Comparison of ENCODE assay signal across 21 cellular contexts in the genomic region with DNA sequence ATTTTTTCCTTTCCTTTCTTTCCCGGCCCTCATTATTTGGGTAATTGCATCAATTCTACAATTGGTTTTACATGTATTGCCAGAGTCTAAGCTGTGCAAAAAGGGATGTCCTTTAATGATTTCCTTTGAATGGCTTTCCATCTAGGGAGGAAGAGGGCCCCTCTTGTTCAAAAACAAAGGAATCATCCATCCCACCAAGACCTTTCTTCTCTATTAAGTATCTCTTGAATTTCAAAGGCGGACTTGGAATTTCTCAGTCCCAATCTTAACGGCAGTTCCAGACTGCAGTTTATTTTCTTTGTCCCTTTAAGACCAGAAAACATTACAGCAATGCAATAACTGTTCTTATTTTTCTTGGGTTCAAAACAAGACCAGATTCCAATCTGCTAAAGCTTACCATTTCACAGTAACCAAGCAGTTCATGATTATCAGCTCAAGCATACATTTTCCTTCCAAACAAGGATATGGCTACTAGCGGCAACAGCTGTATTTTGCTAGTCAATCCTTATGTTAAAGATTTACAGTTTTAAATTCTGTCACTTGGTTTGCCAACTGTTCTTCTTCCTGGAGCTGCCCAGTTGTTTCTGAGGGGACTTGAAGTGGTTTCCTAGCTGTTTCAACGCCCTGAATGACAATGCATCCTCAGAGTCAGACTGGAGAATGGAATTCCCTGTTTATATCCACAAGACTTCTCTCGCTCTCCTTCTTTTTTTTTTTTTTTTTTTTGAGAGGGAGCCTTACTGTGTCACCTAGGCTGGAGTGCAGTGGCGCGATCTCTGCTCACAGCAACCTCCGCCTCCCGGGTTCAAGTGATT.
DNase-seq lines count a peak whose midpoint lies in the region; ATAC-seq and TF ChIP-seq lines count a peak whose summit lies in the region.
"Had no signal": no experiment of that assay in that cellular context is flagged by ENCODE, and none has a peak within 500 bp of the region (broad histone marks: within the 10 kb centered on the region; RNA-seq: fewer than 3 reads in every experiment).

No MANE protein-coding gene starts in this region.

- peaks cover 13% of the 10 kb centered on the region for H3K27me3 Mint-ChIP-seq in activated naive CD4-positive, alpha-beta T cell treated with anti-CD3 and anti-CD28 coated beads, Interleukin-2, amount 10 ng/mL, durations not matched to agents 7 days and 5 days

- intact Hi-C loops in ascending aorta (cut with DNase I) = loop anchor here (5.0 to 10.0 kb wide), 2 partner anchors 87 to 175 kb away; a partner anchor contains a TSS

- CTCF ChIA-PET in activated naive CD4-positive, alpha-beta T cell treated with anti-CD3 and anti-CD28 coated beads, Interleukin-2, amount 10 ng/mL, durations not matched to agents 7 days and 5 days (lab: Charles Lee) = no interaction called here

- no peaks in the 10 kb centered on the region for H3K79me1 ChIP-seq in neuronal stem cell (ENCODE audit: low read depth, low read length)

- no peak overlapping the region for H2BK15ac ChIP-seq in neuronal stem cell (ENCODE audit: low read length)

- H3K9me3 Mint-ChIP-seq in activated naive CD4-positive, alpha-beta T cell treated with anti-CD3 and anti-CD28 coated beads, Interleukin-2, amount 10 ng/mL, durations not matched to agents 7 days and 5 days = no peaks in the 10 kb centered on the region
- H3K9me3 Mint-ChIP-seq: activated CD8-positive, alpha-beta T cell treated with anti-CD3 and anti-CD28 coated beads for 36 hours; activated T-cell treated with anti-CD3 and anti-CD28 coated beads, Interleukin-2, amount 50 U/mL, for 72 hours had no signal

- peak overlapping the region; percentile 77 for H2AFZ ChIP-seq in neuronal stem cell (ENCODE audit: low read length)
- H2AFZ ChIP-seq: PC-9 had no signal

- no peak overlapping the region for H3K4me3 Mint-ChIP-seq in activated naive CD4-positive, alpha-beta T cell treated with anti-CD3 and anti-CD28 coated beads, Interleukin-2, amount 10 ng/mL, durations not matched to agents 7 days and 5 days
- H3K4me3 Mint-ChIP-seq: activated CD8-positive, alpha-beta T cell treated with anti-CD3 and anti-CD28 coated beads for 36 hours; activated naive CD8-positive, alpha-beta T cell; activated T-cell treated with anti-CD3 and anti-CD28 coated beads, Interleukin-2, amount 50 U/mL, for 72 hours had no signal

- H3K36me3 ChIP-seq in ascending aorta (no peaks in the 10 kb centered on the region), neuronal stem cell (replicated peaks in 1 of 2; ENCODE audit: control insufficient read depth in 2 of 2, insufficient read depth in 2 of 2, low read length in 2 of 2) (no peaks in the 10 kb centered on the region)
- H3K36me3 ChIP-seq: left lung, sigmoid colon had no signal

- H3K27me3 ChIP-seq in ascending aorta (no peaks in the 10 kb centered on the region), neuronal stem cell (ENCODE audit: control insufficient read depth in 3 of 3, insufficient read depth in 3 of 3, low read depth in 1 of 3, low read length in 3 of 3) (no peaks in the 10 kb centered on the region)
- H3K27me3 ChIP-seq: dorsolateral prefrontal cortex, left lung, sigmoid colon had no signal

- no peaks in the 10 kb centered on the region for H3K36me3 Mint-ChIP-seq in activated naive CD4-positive, alpha-beta T cell treated with anti-CD3 and anti-CD28 coated beads, Interleukin-2, amount 10 ng/mL, durations not matched to agents 7 days and 5 days
- H3K36me3 Mint-ChIP-seq: activated naive CD8-positive, alpha-beta T cell had no signal

- H3K27ac ChIP-seq in ascending aorta (peak overlapping the region; percentile 45 to 48), neuronal stem cell (replicated peaks; ENCODE audit: low read length) (peak overlapping the region; percentile 100)
- H3K27ac ChIP-seq: left lung, sigmoid colon had no signal

- WGBS in neuronal stem cell (ENCODE audit: extremely low coverage in 2 of 2, insufficient read length in 2 of 2, insufficient replicate concordance in 1 of 2), 2 donors = no CpG with 5 or more reads among the region's 10 CpGs

- H3K4ac ChIP-seq in neuronal stem cell (ENCODE audit: low read length) = no peak overlapping the region

- no peak overlapping the region for H3K27ac Mint-ChIP-seq in activated naive CD4-positive, alpha-beta T cell treated with anti-CD3 and anti-CD28 coated beads, Interleukin-2, amount 10 ng/mL, durations not matched to agents 7 days and 5 days
- H3K27ac Mint-ChIP-seq: activated CD8-positive, alpha-beta T cell treated with anti-CD3 and anti-CD28 coated beads for 36 hours; activated naive CD8-positive, alpha-beta T cell; activated T-cell treated with anti-CD3 and anti-CD28 coated beads, Interleukin-2, amount 50 U/mL, for 72 hours had no signal

- no peaks in the 10 kb centered on the region for H3K4me1 ChIP-seq in ascending aorta
- peaks cover 11 to 23% of the 10 kb centered on the region in 2 donors for H3K4me1 ChIP-seq in neuronal stem cell (ENCODE audit: control insufficient read depth in 2 of 2, insufficient read depth in 1 of 2, low read depth in 1 of 2, low read length in 2 of 2)
- H3K4me1 ChIP-seq: left lung had no signal

- H4K8ac ChIP-seq in neuronal stem cell (ENCODE audit: low read depth, low read length) = no peak overlapping the region

- no peaks in the 10 kb centered on the region for H3K4me1 Mint-ChIP-seq in activated naive CD4-positive, alpha-beta T cell treated with anti-CD3 and anti-CD28 coated beads, Interleukin-2, amount 10 ng/mL, durations not matched to agents 7 days and 5 days

- H2BK12ac ChIP-seq in neuronal stem cell (ENCODE audit: low read length) = no peak overlapping the region

- H3K18ac ChIP-seq in neuronal stem cell (ENCODE audit: low read length) = peak overlapping the region; percentile 17

- no peak overlapping the region for H2BK120ac ChIP-seq in neuronal stem cell (ENCODE audit: low read depth, low read length)

- no peak for ATAC-seq in stimulated activated naive CD8-positive, alpha-beta T cell treated with anti-CD3 and anti-CD28 coated beads, Interleukin-15, Interleukin-2, amounts not matched to agents 100 U/mL and 50 U/mL, for 24 hours
- ATAC-seq: activated CD8-positive, alpha-beta T cell treated with anti-CD3 and anti-CD28 coated beads for 36 hours; activated T-cell treated with anti-CD3 and anti-CD28 coated beads, Interleukin-2, amount 50 U/mL, for 72 hours; HepG2; left lung; mucosa of descending colon had no signal

- DNase-seq in EH (ENCODE audit: low read depth) (peak; percentile 11), ascending aorta (ENCODE audit: low spot score in 2 of 2) (no peak), foreskin melanocyte (peak; percentile 22), neuronal stem cell (ENCODE audit: low spot score) (peak; percentile 70), NCI-H2029 (lab: John Stamatoyannopoulos, UW) (no peak), NCI-H2227 treated with DMSO at 0.1 percent for 48 hours (lab: John Stamatoyannopoulos, UW) (no peak)
- no peak for DNase-seq in activated naive CD4-positive, alpha-beta T cell treated with anti-CD3 and anti-CD28 coated beads, Interleukin-2, amount 10 ng/mL, durations not matched to agents 7 days and 5 days
- DNase-seq in stimulated activated naive CD8-positive, alpha-beta T cell treated with anti-CD3 and anti-CD28 coated beads, Interleukin-15, Interleukin-2, amounts not matched to agents 100 U/mL and 50 U/mL, for 24 hours = no peak
- DNase-seq: activated CD4-positive, CD25-positive, alpha-beta regulatory T cell; activated CD8-positive, alpha-beta T cell treated with anti-CD3 and anti-CD28 coated beads for 36 hours; activated T-cell treated with anti-CD3 and anti-CD28 coated beads, Interleukin-2, amount 50 U/mL, for 72 hours; C1 segment of cervical spinal cord; dorsolateral prefrontal cortex; GDM1; left lung; mucosa of descending colon; NCI-H82; PC-9; sigmoid colon had no signal

- H2BK5ac ChIP-seq in neuronal stem cell (ENCODE audit: low read length) = no peak overlapping the region

- no peak overlapping the region for H3K14ac ChIP-seq in neuronal stem cell (ENCODE audit: low read length)

- no peak overlapping the region for H4K91ac ChIP-seq in neuronal stem cell (ENCODE audit: low read depth, low read length, poor library complexity)

- no peak overlapping the region for H3K9ac ChIP-seq in neuronal stem cell (ENCODE audit: low read depth, low read length, poor library complexity)

- no peaks in the 10 kb centered on the region for H3K9me3 ChIP-seq in ascending aorta
- H3K9me3 ChIP-seq in neuronal stem cell (replicated peaks in 1 of 2; ENCODE audit: control insufficient read depth in 2 of 2, insufficient read depth in 1 of 2, low read depth in 1 of 2, low read length in 2 of 2) = no peaks in the 10 kb centered on the region
- H3K9me3 ChIP-seq: left lung, mucosa of descending colon, sigmoid colon had no signal

- H3K4me2 ChIP-seq in neuronal stem cell (ENCODE audit: insufficient read depth, low read length, poor library complexity, severe bottlenecking) = peak overlapping the region; percentile 40
- H3K4me2 ChIP-seq: PC-9 had no signal

- H3K23ac ChIP-seq in neuronal stem cell (ENCODE audit: low read depth, low read length, poor library complexity) = no peak overlapping the region

- H2AK5ac ChIP-seq in neuronal stem cell (ENCODE audit: low read depth, low read length) = no peak overlapping the region

- no peak for TF ChIP-seq CTCF in ascending aorta (IDR thresholded peaks at IDR 0.05)

- H3K4me3 ChIP-seq in ascending aorta (peak overlapping the region in 1 of 2 donors; percentile 50), neuronal stem cell (ENCODE audit: low read length in 2 of 2) (peak overlapping the region in 1 of 2 donors; percentile 21)
- H3K4me3 ChIP-seq: left lung, mucosa of descending colon, PC-9, sigmoid colon had no signal

Comparison
In these comparisons a context has a peak if more than half of its experiments do, and no peak if none do; other contexts are left out.
1. DNase-seq: peak in EH (single experiment), foreskin melanocyte (single experiment) and neuronal stem cell (single experiment); none in ascending aorta (0 of 2), NCI-H2029 (single experiment), activated naive CD4-positive, alpha-beta T cell treated with anti-CD3 and anti-CD28 coated beads, Interleukin-2, amount 10 ng/mL, durations not matched to agents 7 days and 5 days (single experiment), NCI-H2227 treated with DMSO at 0.1 percent for 48 hours (single experiment) and stimulated activated naive CD8-positive, alpha-beta T cell treated with anti-CD3 and anti-CD28 coated beads, Interleukin-15, Interleukin-2, amounts not matched to agents 100 U/mL and 50 U/mL, for 24 hours (single experiment).